ENCODE assay signal across 1 cellular context in genomic region chr5:39074009-39074886, GRCh38.
A peak's percentile ranks its signal among the peaks of the same experiment; 100 is the strongest.
TF ChIP-seq lines count a peak whose summit lies in the region.

Gene RICTOR (minus strand): TSS chr5:39074399. CDS start chr5:39074377, 22 bp downstream.

TF ChIP-seq in HepG2, 621 proteins besides CTCF, POLR2A, EP300 and RAD21 (continued from another document):
- TF ChIP-seq HDAC6 (IDR thresholded peaks at IDR 0.05; ENCODE audit: low read depth, low read length): no peak
- 0 out of 2 replicates have a peak, but pooled peaks have one; percentile 31 for TF ChIP-seq TERF1 (CRISPR knock-in tag; IDR thresholded peaks at IDR 0.05)
- TF ChIP-seq KMT2A (CRISPR knock-in tag; IDR thresholded peaks at IDR 0.05): peak; percentile 88; the same call in 1 of the 2 replicates
- no peak for TF ChIP-seq ZNF276 (CRISPR knock-in tag; IDR thresholded peaks at IDR 0.05; ENCODE audit: low read depth)
- TF ChIP-seq HMG20B (CRISPR knock-in tag; conservative IDR thresholded peaks at IDR 0.05): peak; percentile 44; the same call in 1 of the 2 replicates
- no peak for TF ChIP-seq CBX2 (IDR thresholded peaks at IDR 0.05; ENCODE audit: low read depth, low read length)
- no peak for TF ChIP-seq CBX2 (CRISPR knock-in tag; IDR thresholded peaks at IDR 0.05; ENCODE audit: low read depth)
- no peak for TF ChIP-seq ATAD3A (CRISPR knock-in tag; IDR thresholded peaks at IDR 0.05)
- no peak for TF ChIP-seq RARG (CRISPR knock-in tag; IDR thresholded peaks at IDR 0.05; ENCODE audit: low read depth)
- TF ChIP-seq ZBTB46 (CRISPR knock-in tag; IDR thresholded peaks at IDR 0.05; ENCODE audit: borderline replicate concordance): no peak
- TF ChIP-seq ZNF609 (CRISPR knock-in tag; IDR thresholded peaks at IDR 0.05; ENCODE audit: borderline replicate concordance): peak; percentile 18; the same call in 1 of the 2 replicates
- TF ChIP-seq CENPX (CRISPR knock-in tag; IDR thresholded peaks at IDR 0.05): no peak
- no peak; the same call in 1 of the 2 replicates for TF ChIP-seq ZNF362 (CRISPR knock-in tag; IDR thresholded peaks at IDR 0.05; ENCODE audit: borderline replicate concordance)
- TF ChIP-seq SMC3 (IDR thresholded peaks at IDR 0.05; ENCODE audit: low read length): no peak
- TF ChIP-seq ZNF770 (CRISPR knock-in tag; IDR thresholded peaks at IDR 0.05): peak; percentile 45; the same call in 1 of the 2 replicates
- peak in 1 of 2 experiments; percentile 91; a peak in 2 of 4 replicates for TF ChIP-seq KLF16 (CRISPR knock-in tag; IDR thresholded peaks at IDR 0.05)
- TF ChIP-seq ZNF747 (CRISPR knock-in tag; IDR thresholded peaks at IDR 0.05; ENCODE audit: borderline replicate concordance): no peak
- TF ChIP-seq SIX4 (CRISPR knock-in tag; IDR thresholded peaks at IDR 0.05): no peak
- TF ChIP-seq ZNF615 (CRISPR knock-in tag; IDR thresholded peaks at IDR 0.05; ENCODE audit: borderline replicate concordance): no peak; the same call in 1 of the 2 replicates
- no peak for TF ChIP-seq MTERF4 (CRISPR knock-in tag; IDR thresholded peaks at IDR 0.05)
- TF ChIP-seq HNRNPLL (IDR thresholded peaks at IDR 0.05; ENCODE audit: low read depth, low read length, poor library complexity, severe bottlenecking): peak; percentile 42
- no peak for TF ChIP-seq CENPBD1 (CRISPR knock-in tag; IDR thresholded peaks at IDR 0.05; ENCODE audit: borderline replicate concordance, low read depth)
- TF ChIP-seq ZNF235 (CRISPR knock-in tag; IDR thresholded peaks at IDR 0.05; ENCODE audit: borderline replicate concordance): peak; percentile 82; the same call in 1 of the 2 replicates
- 0 out of 2 replicates have a peak, but pooled peaks have one; percentile 22 for TF ChIP-seq RXRB (CRISPR knock-in tag; IDR thresholded peaks at IDR 0.05; ENCODE audit: borderline replicate concordance)
- TF ChIP-seq ZNF331 (CRISPR knock-in tag; IDR thresholded peaks at IDR 0.05): peak; percentile 14; the same call in 1 of the 2 replicates
- no peak for TF ChIP-seq ZBTB1 (CRISPR knock-in tag; IDR thresholded peaks at IDR 0.05; ENCODE audit: borderline replicate concordance)
